9 cellular contexts compared by ENCODE assay signal in the genomic region with DNA sequence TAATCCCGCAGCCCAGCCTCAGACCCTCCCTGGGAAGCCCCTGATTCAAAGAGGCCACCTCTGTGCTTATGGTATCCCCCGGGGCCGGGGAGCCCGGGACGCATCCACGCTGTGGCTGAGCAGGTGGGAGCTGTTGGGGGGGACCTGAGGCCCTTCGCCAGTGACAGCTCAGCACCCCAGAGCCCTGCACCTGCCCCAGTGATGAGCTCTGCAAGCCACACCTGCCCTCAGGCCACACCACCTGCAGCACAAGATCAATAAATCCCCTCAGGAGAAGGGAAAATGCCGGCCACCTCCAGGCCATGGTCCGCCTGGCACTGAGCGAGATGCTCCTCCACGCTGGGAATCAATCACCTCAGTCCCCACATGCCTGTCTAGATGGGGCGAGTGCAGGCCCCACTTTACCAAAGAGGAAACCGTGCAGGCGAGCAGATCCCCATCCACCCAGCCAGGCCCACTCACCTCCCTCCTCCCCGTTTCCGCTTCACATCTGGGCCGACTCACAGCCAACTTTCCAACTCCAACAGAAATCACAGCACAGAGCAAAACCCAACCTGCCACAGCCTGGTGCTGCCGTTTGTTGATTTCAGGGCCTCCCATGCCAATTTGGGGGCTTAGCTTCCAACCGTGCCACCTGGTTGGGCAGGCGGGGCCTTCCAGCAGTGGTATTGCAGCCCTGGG. TPM values are rescaled to one million over a fixed set of nuclear protein-coding genes. Genes with fewer than 3 reads are reported as not detected.
DNase-seq lines count a peak whose midpoint lies in the region; ATAC-seq and TF ChIP-seq lines count a peak whose summit lies in the region.
"Had no signal": no experiment of that assay in that cellular context is flagged by ENCODE, and none has a peak within 500 bp of the region (broad histone marks: within the 10 kb centered on the region; RNA-seq: fewer than 3 reads in every experiment).

No MANE protein-coding gene starts in this region.

- H2AFZ ChIP-seq in osteoblast (ENCODE audit: low read length), result no peak overlapping the region

- TF ChIP-seq CTCF in DOHH2 (IDR thresholded peaks at IDR 0.05; ENCODE audit: low read depth, low read length, poor library complexity, severe bottlenecking) (no peak), osteoblast (IDR thresholded peaks at IDR 0.05; ENCODE audit: extremely low read depth, low read depth, low read length) (no peak)

- peaks cover 56% of the 10 kb centered on the region for H3K36me3 Mint-ChIP-seq in activated naive CD4-positive, alpha-beta T cell treated with anti-CD3 and anti-CD28 coated beads for 36 hours (ENCODE audit: low read depth)

- peaks cover 76% of the 10 kb centered on the region for H3K36me3 ChIP-seq in DOHH2 (ENCODE audit: control insufficient read depth, low read length)
- H3K36me3 ChIP-seq in NT2/D1 (ENCODE audit: insufficient read depth, insufficient read length, low read length), result peaks cover 43% of the 10 kb centered on the region
- H3K36me3 ChIP-seq in osteoblast (ENCODE audit: insufficient read depth, low read length), result peaks cover 10% of the 10 kb centered on the region

- H3K4me3 Mint-ChIP-seq in activated naive CD4-positive, alpha-beta T cell treated with anti-CD3 and anti-CD28 coated beads for 36 hours, result peak overlapping the region; percentile 93

- ATAC-seq in HG02678 (IDR thresholded peaks at IDR 0.05; ENCODE audit: unreplicated experiment), result no peak
- no peak for ATAC-seq in esophagus mucosa
- no peak for ATAC-seq in HG02852 (IDR thresholded peaks at IDR 0.05; ENCODE audit: unreplicated experiment)

- H3K27ac ChIP-seq in DOHH2 (ENCODE audit: low read depth, low read length) (peak overlapping the region; percentile 99), osteoblast (ENCODE audit: low read depth, low read length) (no peak overlapping the region)

- H3K4me3 ChIP-seq in DOHH2 (ENCODE audit: low read length), result peak overlapping the region; percentile 76
- no peak overlapping the region for H3K4me3 ChIP-seq in NT2/D1 (ENCODE audit: insufficient read length, low read depth)
- H3K4me3 ChIP-seq in osteoblast (ENCODE audit: insufficient read depth, low read length), result no peak overlapping the region

- peaks cover 67% of the 10 kb centered on the region for H3K4me1 ChIP-seq in DOHH2 (ENCODE audit: control insufficient read depth, low read length)
- H3K4me1 ChIP-seq in NT2/D1 (ENCODE audit: insufficient read depth, insufficient read length), result peaks cover 7% of the 10 kb centered on the region
- H3K4me1 ChIP-seq in osteoblast (ENCODE audit: insufficient read depth, low read length), result peaks cover 4% of the 10 kb centered on the region

- peaks cover 61% of the 10 kb centered on the region for H3K4me1 Mint-ChIP-seq in activated naive CD4-positive, alpha-beta T cell treated with anti-CD3 and anti-CD28 coated beads for 36 hours (ENCODE audit: low read depth)

- H3K9ac ChIP-seq in NT2/D1 (ENCODE audit: insufficient read length, low read depth), result peak overlapping the region; percentile 38

- no peaks in the 10 kb centered on the region for H3K27me3 Mint-ChIP-seq in activated naive CD4-positive, alpha-beta T cell treated with anti-CD3 and anti-CD28 coated beads for 36 hours (ENCODE audit: low read depth)

- CTCF ChIA-PET in activated naive CD4-positive, alpha-beta T cell treated with anti-CD3 and anti-CD28 coated beads for 36 hours (lab: Charles Lee), result interaction anchor here (1.3 to 1.8 kb wide), 4 partner anchors 10 to 63 kb away, joined by 4 to 8 read pairs (median 6); partner anchors contain the start of gene MOB3A

- no peaks in the 10 kb centered on the region for H3K9me2 ChIP-seq in DOHH2 (replicated peaks; ENCODE audit: control insufficient read depth, low read length)

- H3K27me3 ChIP-seq in DOHH2 (ENCODE audit: control insufficient read depth, low read length) (no peaks in the 10 kb centered on the region), NT2/D1 (ENCODE audit: insufficient read depth, insufficient read length) (no peaks in the 10 kb centered on the region), osteoblast (ENCODE audit: insufficient read depth, low read length) (no peaks in the 10 kb centered on the region)

- peaks cover 25% of the 10 kb centered on the region for H3F3A ChIP-seq in DOHH2 (ENCODE audit: control insufficient read depth, insufficient read depth)

- no peaks in the 10 kb centered on the region for H3K9me3 ChIP-seq in DOHH2 (ENCODE audit: control insufficient read depth, insufficient read depth, low read length)
- H3K9me3 ChIP-seq in NT2/D1 (ENCODE audit: insufficient read depth, low read length), result no peaks in the 10 kb centered on the region
- no peaks in the 10 kb centered on the region for H3K9me3 ChIP-seq in osteoblast (ENCODE audit: low read depth, low read length)

- H3K9me3 Mint-ChIP-seq in activated naive CD4-positive, alpha-beta T cell treated with anti-CD3 and anti-CD28 coated beads for 36 hours, result no peaks in the 10 kb centered on the region

- peak overlapping the region; percentile 98 for H3K27ac Mint-ChIP-seq in activated naive CD4-positive, alpha-beta T cell treated with anti-CD3 and anti-CD28 coated beads for 36 hours

- intact Hi-C loops in activated naive CD4-positive, alpha-beta T cell treated with anti-CD3 and anti-CD28 coated beads for 36 hours (cut with micrococcal nuclease), result loop anchor here (5.0 kb wide), 1 partner anchor 66 kb away; the partner anchor contains the start of gene BTBD2

- peak overlapping the region; percentile 74 for H3K4me2 ChIP-seq in DOHH2 (ENCODE audit: low read length)
- no peak overlapping the region for H3K4me2 ChIP-seq in osteoblast (ENCODE audit: insufficient read depth, low read length)

- H4K20me1 ChIP-seq in DOHH2 (ENCODE audit: control insufficient read depth, insufficient read depth, low read depth, low read length) (peaks cover 14% of the 10 kb centered on the region), osteoblast (ENCODE audit: insufficient read depth, low read length) (peaks cover 6% of the 10 kb centered on the region)

- H3K79me2 ChIP-seq in DOHH2 (ENCODE audit: control insufficient read depth, low read length) (peaks cover 72% of the 10 kb centered on the region), osteoblast (ENCODE audit: insufficient read depth, low read length) (peaks cover 45% of the 10 kb centered on the region)

- DNase-seq in NT2/D1 (ENCODE audit: low read depth, low spot score) (no peak), osteoblast (ENCODE audit: insufficient read length, low spot score, missing footprints) (peak; percentile 58), NCI-H1092 (lab: John Stamatoyannopoulos, UW) (no peak)
- DNase-seq in activated naive CD4-positive, alpha-beta T cell treated with anti-CD3 and anti-CD28 coated beads for 36 hours, result peak; percentile 86
- DNase-seq: amniotic stem cell had no signal

RNA-seq across cellular contexts. Expression of gene MOB3A, which starts 12.8 kb away (rescaled TPM):
- total RNA-seq in activated naive CD4-positive, alpha-beta T cell treated with anti-CD3 and anti-CD28 coated beads for 36 hours, result 10 to 100 TPM; 43.7 to 44.1 TPM
- total RNA-seq in osteoblast (34.0 and 35.1 TPM in 2 replicates), esophagus mucosa (28.1 TPM)

RNA-seq across cellular contexts. Expression of gene IZUMO4, which starts 13.4 kb away (rescaled TPM):
- total RNA-seq in activated naive CD4-positive, alpha-beta T cell treated with anti-CD3 and anti-CD28 coated beads for 36 hours, result 10 to 100 TPM; 13.1 to 14.2 TPM
- total RNA-seq in osteoblast (0.36 and 2.4 TPM in 2 replicates), esophagus mucosa (4.7 TPM)

RNA-seq across cellular contexts. Expression of gene MKNK2, which starts 32.3 kb away (rescaled TPM):
- 100 to 1,000 TPM; 155 to 157 TPM for total RNA-seq in activated naive CD4-positive, alpha-beta T cell treated with anti-CD3 and anti-CD28 coated beads for 36 hours
- total RNA-seq in osteoblast (82.5 and 84.6 TPM in 2 replicates), esophagus mucosa (311 TPM)

Comparison
In these comparisons a context has a peak if more than half of its experiments do, and no peak if none do; other contexts are left out.
1. DNase-seq: peak in activated naive CD4-positive, alpha-beta T cell treated with anti-CD3 and anti-CD28 coated beads for 36 hours (single experiment) and osteoblast (single experiment); none in NT2/D1 (single experiment) and NCI-H1092 (single experiment).